Comparison of ENCODE assay signal across 8 cellular contexts in genomic region chr13:74338341-74338740, GRCh38.
"Had no signal": no experiment of that assay in that cellular context is flagged by ENCODE, and none has a peak within 500 bp of the region (broad histone marks: within the 10 kb centered on the region; RNA-seq: fewer than 3 reads in every experiment).

No MANE protein-coding gene starts in this region.

- H3K4me2 ChIP-seq: KMS-11 had no signal

- FAIRE-seq: H54, HTR-8/SVneo had no signal

- H3K27ac ChIP-seq: KMS-11 had no signal

- H3K9ac ChIP-seq: KMS-11 had no signal

- DNase-seq: GOT3, H9, HCEC 1CT, Karpas-422, KBM-7 had no signal
